1 cellular context compared by ENCODE assay signal in genomic region chr22:46419754-46420571, GRCh38.
TF ChIP-seq lines count a peak whose summit lies in the region.

No MANE protein-coding gene starts in this region.

TF ChIP-seq in GM12878, 131 proteins besides CTCF, POLR2A, EP300 and RAD21 (continued from another document):
- TF ChIP-seq, protein P1, sequence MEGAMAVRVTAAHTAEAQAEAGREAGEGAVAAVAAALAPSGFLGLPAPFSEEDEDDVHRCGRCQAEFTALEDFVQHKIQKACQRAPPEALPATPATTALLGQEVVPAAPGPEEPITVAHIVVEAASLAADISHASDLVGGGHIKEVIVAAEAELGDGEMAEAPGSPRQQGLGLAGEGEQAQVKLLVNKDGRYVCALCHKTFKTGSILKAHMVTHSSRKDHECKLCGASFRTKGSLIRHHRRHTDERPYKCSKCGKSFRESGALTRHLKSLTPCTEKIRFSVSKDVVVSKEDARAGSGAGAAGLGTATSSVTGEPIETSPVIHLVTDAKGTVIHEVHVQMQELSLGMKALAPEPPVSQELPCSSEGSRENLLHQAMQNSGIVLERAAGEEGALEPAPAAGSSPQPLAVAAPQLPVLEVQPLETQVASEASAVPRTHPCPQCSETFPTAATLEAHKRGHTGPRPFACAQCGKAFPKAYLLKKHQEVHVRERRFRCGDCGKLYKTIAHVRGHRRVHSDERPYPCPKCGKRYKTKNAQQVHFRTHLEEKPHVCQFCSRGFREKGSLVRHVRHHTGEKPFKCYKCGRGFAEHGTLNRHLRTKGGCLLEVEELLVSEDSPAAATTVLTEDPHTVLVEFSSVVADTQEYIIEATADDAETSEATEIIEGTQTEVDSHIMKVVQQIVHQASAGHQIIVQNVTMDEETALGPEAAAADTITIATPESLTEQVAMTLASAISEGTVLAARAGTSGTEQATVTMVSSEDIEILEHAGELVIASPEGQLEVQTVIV (IDR thresholded peaks at IDR 0.05; ENCODE audit: borderline replicate concordance, partially characterized antibody), result no peak
